In the genomic region with DNA sequence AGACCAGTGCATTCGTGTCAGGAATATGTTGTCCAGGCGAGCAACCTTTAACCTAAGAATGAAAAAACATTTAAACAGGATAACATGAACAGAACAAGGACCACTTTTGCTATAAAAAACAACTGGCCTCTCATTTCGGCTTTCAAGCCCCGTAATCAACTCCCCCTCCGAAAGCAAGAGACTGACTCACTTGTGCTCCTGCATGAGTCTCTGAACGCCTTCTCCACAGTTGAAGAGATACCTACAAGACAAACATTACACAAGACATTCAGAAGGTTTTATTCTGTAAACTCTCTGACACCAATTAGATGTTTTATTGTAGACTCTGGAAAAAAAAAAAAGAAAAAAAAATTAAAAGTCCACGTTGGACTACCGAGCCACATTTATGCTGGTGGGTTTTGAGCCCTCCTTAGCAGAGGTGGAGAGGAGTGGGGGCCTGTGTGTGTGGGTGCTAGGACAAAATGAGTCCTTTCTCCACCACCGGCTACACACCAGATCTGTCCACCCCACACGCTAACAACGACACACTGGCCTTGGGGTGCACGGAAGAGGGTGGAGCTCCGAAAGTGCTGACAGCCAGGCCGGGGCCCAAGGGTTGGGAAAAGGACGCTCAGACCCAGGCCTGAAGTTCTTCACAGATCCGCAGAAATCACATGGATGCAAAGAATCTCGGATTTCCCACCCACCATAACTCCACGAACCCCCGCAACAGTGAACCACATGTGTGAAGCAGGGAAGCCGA, we compare ENCODE assay signal across 8 cellular contexts. TPM values are rescaled to one million over a fixed set of nuclear protein-coding genes. Genes with fewer than 3 reads are reported as not detected.
A peak's percentile ranks its signal among the peaks of the same experiment; 100 is the strongest.
DNase-seq lines count a peak whose midpoint lies in the region; ATAC-seq, FAIRE-seq and TF ChIP-seq lines count a peak whose summit lies in the region.

No MANE protein-coding gene starts in this region.

- DNase-seq in BE2C = no peak
- DNase-seq in astrocyte (ENCODE audit: low read depth) = no peak
- DNase-seq in kidney tubule cell (ENCODE audit: low spot score) = peak; percentile 35
- DNase-seq in suprapubic skin (ENCODE audit: low spot score in 2 of 2) = no peak
- no peak for DNase-seq in GM10248 (ENCODE audit: extremely low spot score)
- no peak for DNase-seq in NCI-H1048 (lab: John Stamatoyannopoulos, UW)

- H2AFZ ChIP-seq in astrocyte (ENCODE audit: low read depth, low read length) = peak overlapping the region; percentile 91

- H4K20me1 ChIP-seq in astrocyte (ENCODE audit: insufficient read depth, low read length) = peaks cover 9% of the 10 kb centered on the region

- H3K79me2 ChIP-seq in astrocyte (ENCODE audit: insufficient read depth, low read length) = peaks cover 19% of the 10 kb centered on the region

- TF ChIP-seq EP300 in suprapubic skin (IDR thresholded peaks at IDR 0.05) = no peak

- peaks cover 7% of the 10 kb centered on the region for H3K36me3 Mint-ChIP-seq in astrocyte (ENCODE audit: low read depth, unreplicated experiment)

- POLR2A ChIA-PET in GM10248 (lab: Yijun Ruan, JAX) = interaction anchor here (1.1 to 1.6 kb wide), 4 partner anchors 11 to 24 kb away, joined by 3 to 4 read pairs (median 3); no protein-coding TSS in a partner anchor

- H3K4me3 ChIP-seq in BE2C (ENCODE audit: low read depth, low read length) (peak overlapping the region; percentile 74), HUES48 (ENCODE audit: low read depth, low read length) (peak overlapping the region; percentile 95), astrocyte (ENCODE audit: insufficient read depth, low read depth, low read length) (peak overlapping the region; percentile 78), suprapubic skin (peak overlapping the region; percentile 100)

- no peak for TF ChIP-seq CTCF in BE2C (IDR thresholded peaks at IDR 0.05; ENCODE audit: low read depth, low read length)
- TF ChIP-seq CTCF in astrocyte (IDR thresholded peaks at IDR 0.05; ENCODE audit: insufficient read depth, low read depth, low read length) = no peak
- TF ChIP-seq CTCF in suprapubic skin (IDR thresholded peaks at IDR 0.05) = no peak
- TF ChIP-seq CTCF in GM10248 (IDR thresholded peaks at IDR 0.05; ENCODE audit: control extremely low read depth, extremely low read depth, low read depth, missing control alignments) = no peak

- no peak for TF ChIP-seq POLR2A in suprapubic skin (IDR thresholded peaks at IDR 0.05)

- no peaks in the 10 kb centered on the region for H3K27me3 Mint-ChIP-seq in astrocyte (ENCODE audit: low read depth, unreplicated experiment)

- no peaks in the 10 kb centered on the region for H3K4me1 ChIP-seq in BE2C
- H3K4me1 ChIP-seq in HUES48 (ENCODE audit: control insufficient read depth, insufficient read depth, low read length) = peaks cover 6% of the 10 kb centered on the region; the same call in 1 of the 2 replicates
- peaks cover 7% of the 10 kb centered on the region for H3K4me1 ChIP-seq in astrocyte (ENCODE audit: insufficient read depth, low read length)
- H3K4me1 ChIP-seq in suprapubic skin = peaks cover 15% of the 10 kb centered on the region

- WGBS in suprapubic skin = 27% methylated on average over 15 of the region's 20 CpGs

- H3K27me3 ChIP-seq in BE2C (no peaks in the 10 kb centered on the region), HUES48 (ENCODE audit: control insufficient read depth, insufficient read depth, low read length) (no peaks in the 10 kb centered on the region), astrocyte (ENCODE audit: insufficient read depth, low read length) (no peaks in the 10 kb centered on the region), suprapubic skin (no peaks in the 10 kb centered on the region)

- peak overlapping the region; percentile 95 for H3K4me3 Mint-ChIP-seq in astrocyte (ENCODE audit: unreplicated experiment)

- H3K4me1 Mint-ChIP-seq in astrocyte (ENCODE audit: low read depth, unreplicated experiment) = peaks cover 14% of the 10 kb centered on the region

- H3K9me3 ChIP-seq in BE2C = no peaks in the 10 kb centered on the region
- no peaks in the 10 kb centered on the region for H3K9me3 ChIP-seq in HUES48 (ENCODE audit: control insufficient read depth, insufficient read depth, low read length)
- no peaks in the 10 kb centered on the region for H3K9me3 ChIP-seq in astrocyte (ENCODE audit: insufficient read depth, low read depth, low read length)
- H3K9me3 ChIP-seq in suprapubic skin = no peaks in the 10 kb centered on the region

- CTCF ChIA-PET in GM10248 (lab: Yijun Ruan, JAX) = interaction anchor here (1.8 to 8.1 kb wide), 3 partner anchors 8 to 13 kb away, joined by 7 to 193 read pairs (median 31); no protein-coding TSS in a partner anchor

- no peaks in the 10 kb centered on the region for H3K9me3 Mint-ChIP-seq in astrocyte (ENCODE audit: unreplicated experiment)

- no peak for FAIRE-seq in astrocyte (lab: Jason Lieb, UNC)

- H3K27ac ChIP-seq in HUES48 (ENCODE audit: low read depth, low read length) (peak overlapping the region; percentile 94), astrocyte (ENCODE audit: low read depth, low read length) (peak overlapping the region; percentile 54), suprapubic skin (peak overlapping the region; percentile 92)

- H3K4me2 ChIP-seq in astrocyte (ENCODE audit: low read length) = peak overlapping the region; percentile 90

- peak overlapping the region; percentile 78 for H3K9ac ChIP-seq in HUES48 (ENCODE audit: low read depth, low read length)
- peak overlapping the region; percentile 84 for H3K9ac ChIP-seq in astrocyte (ENCODE audit: low read length)

- peak overlapping the region; percentile 91 for H3K27ac Mint-ChIP-seq in astrocyte (ENCODE audit: unreplicated experiment)

- ATAC-seq in GM21367 (IDR thresholded peaks at IDR 0.05; ENCODE audit: unreplicated experiment) = peak; percentile 14

- peaks cover 10% of the 10 kb centered on the region for H3K36me3 ChIP-seq in BE2C
- H3K36me3 ChIP-seq in HUES48 (ENCODE audit: control insufficient read depth, insufficient read depth, low read length) = peaks cover 48% of the 10 kb centered on the region
- peaks cover 37% of the 10 kb centered on the region for H3K36me3 ChIP-seq in astrocyte (ENCODE audit: insufficient read depth, low read length)
- peaks cover 43% of the 10 kb centered on the region for H3K36me3 ChIP-seq in suprapubic skin

RNA-seq across cellular contexts. Expression of a gene that starts 0.8 kb away (rescaled TPM):
- polyA plus RNA-seq in BE2C (2012; ENCODE audit: insufficient read depth, insufficient read length, low read depth) = 42.4 TPM
- total RNA-seq in astrocyte = 61.2 and 63.2 TPM in 2 replicates
- 100 to 1,000 TPM in 1 of 4 donors, 10 to 100 TPM in 3; 85.7 to 143 (median 87.1) TPM for total RNA-seq in suprapubic skin
